1 cellular context compared by ENCODE assay signal in the genomic region with DNA sequence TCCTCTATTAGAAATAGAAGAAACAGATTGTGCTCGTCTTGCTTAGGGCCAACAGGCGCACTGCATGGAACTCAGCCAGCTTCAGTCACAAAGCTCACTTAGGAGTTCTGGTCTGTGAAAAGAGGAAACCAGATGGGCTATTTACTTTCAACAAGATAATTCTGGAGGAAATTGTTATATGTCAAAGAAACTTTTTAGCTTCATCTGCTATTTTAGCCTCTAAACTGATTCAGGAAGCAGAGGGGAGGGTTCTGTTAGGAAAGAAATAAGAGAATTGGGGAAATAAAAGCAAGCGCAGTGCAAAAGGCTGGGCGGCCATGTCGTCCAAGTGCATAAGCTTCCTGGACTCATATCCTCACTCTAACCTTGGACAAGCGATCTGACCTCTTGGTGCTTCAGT.
TF ChIP-seq lines count a peak whose summit lies in the region.

No MANE protein-coding gene starts in this region.

TF ChIP-seq in GM23338, 12 proteins besides CTCF, POLR2A, EP300 and RAD21 (continued from another document):
- TF ChIP-seq, protein P1, sequence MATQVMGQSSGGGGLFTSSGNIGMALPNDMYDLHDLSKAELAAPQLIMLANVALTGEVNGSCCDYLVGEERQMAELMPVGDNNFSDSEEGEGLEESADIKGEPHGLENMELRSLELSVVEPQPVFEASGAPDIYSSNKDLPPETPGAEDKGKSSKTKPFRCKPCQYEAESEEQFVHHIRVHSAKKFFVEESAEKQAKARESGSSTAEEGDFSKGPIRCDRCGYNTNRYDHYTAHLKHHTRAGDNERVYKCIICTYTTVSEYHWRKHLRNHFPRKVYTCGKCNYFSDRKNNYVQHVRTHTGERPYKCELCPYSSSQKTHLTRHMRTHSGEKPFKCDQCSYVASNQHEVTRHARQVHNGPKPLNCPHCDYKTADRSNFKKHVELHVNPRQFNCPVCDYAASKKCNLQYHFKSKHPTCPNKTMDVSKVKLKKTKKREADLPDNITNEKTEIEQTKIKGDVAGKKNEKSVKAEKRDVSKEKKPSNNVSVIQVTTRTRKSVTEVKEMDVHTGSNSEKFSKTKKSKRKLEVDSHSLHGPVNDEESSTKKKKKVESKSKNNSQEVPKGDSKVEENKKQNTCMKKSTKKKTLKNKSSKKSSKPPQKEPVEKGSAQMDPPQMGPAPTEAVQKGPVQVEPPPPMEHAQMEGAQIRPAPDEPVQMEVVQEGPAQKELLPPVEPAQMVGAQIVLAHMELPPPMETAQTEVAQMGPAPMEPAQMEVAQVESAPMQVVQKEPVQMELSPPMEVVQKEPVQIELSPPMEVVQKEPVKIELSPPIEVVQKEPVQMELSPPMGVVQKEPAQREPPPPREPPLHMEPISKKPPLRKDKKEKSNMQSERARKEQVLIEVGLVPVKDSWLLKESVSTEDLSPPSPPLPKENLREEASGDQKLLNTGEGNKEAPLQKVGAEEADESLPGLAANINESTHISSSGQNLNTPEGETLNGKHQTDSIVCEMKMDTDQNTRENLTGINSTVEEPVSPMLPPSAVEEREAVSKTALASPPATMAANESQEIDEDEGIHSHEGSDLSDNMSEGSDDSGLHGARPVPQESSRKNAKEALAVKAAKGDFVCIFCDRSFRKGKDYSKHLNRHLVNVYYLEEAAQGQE (IDR thresholded peaks at IDR 0.05; ENCODE audit: unreplicated experiment): no peak
- no peak for TF ChIP-seq EZH2 (IDR thresholded peaks at IDR 0.05; ENCODE audit: low read depth, unreplicated experiment)
- TF ChIP-seq ZNF114 (CRISPR knock-in tag; IDR thresholded peaks at IDR 0.05): no peak
- TF ChIP-seq STAT1 (IDR thresholded peaks at IDR 0.05; ENCODE audit: unreplicated experiment): no peak
- TF ChIP-seq, protein P2, sequence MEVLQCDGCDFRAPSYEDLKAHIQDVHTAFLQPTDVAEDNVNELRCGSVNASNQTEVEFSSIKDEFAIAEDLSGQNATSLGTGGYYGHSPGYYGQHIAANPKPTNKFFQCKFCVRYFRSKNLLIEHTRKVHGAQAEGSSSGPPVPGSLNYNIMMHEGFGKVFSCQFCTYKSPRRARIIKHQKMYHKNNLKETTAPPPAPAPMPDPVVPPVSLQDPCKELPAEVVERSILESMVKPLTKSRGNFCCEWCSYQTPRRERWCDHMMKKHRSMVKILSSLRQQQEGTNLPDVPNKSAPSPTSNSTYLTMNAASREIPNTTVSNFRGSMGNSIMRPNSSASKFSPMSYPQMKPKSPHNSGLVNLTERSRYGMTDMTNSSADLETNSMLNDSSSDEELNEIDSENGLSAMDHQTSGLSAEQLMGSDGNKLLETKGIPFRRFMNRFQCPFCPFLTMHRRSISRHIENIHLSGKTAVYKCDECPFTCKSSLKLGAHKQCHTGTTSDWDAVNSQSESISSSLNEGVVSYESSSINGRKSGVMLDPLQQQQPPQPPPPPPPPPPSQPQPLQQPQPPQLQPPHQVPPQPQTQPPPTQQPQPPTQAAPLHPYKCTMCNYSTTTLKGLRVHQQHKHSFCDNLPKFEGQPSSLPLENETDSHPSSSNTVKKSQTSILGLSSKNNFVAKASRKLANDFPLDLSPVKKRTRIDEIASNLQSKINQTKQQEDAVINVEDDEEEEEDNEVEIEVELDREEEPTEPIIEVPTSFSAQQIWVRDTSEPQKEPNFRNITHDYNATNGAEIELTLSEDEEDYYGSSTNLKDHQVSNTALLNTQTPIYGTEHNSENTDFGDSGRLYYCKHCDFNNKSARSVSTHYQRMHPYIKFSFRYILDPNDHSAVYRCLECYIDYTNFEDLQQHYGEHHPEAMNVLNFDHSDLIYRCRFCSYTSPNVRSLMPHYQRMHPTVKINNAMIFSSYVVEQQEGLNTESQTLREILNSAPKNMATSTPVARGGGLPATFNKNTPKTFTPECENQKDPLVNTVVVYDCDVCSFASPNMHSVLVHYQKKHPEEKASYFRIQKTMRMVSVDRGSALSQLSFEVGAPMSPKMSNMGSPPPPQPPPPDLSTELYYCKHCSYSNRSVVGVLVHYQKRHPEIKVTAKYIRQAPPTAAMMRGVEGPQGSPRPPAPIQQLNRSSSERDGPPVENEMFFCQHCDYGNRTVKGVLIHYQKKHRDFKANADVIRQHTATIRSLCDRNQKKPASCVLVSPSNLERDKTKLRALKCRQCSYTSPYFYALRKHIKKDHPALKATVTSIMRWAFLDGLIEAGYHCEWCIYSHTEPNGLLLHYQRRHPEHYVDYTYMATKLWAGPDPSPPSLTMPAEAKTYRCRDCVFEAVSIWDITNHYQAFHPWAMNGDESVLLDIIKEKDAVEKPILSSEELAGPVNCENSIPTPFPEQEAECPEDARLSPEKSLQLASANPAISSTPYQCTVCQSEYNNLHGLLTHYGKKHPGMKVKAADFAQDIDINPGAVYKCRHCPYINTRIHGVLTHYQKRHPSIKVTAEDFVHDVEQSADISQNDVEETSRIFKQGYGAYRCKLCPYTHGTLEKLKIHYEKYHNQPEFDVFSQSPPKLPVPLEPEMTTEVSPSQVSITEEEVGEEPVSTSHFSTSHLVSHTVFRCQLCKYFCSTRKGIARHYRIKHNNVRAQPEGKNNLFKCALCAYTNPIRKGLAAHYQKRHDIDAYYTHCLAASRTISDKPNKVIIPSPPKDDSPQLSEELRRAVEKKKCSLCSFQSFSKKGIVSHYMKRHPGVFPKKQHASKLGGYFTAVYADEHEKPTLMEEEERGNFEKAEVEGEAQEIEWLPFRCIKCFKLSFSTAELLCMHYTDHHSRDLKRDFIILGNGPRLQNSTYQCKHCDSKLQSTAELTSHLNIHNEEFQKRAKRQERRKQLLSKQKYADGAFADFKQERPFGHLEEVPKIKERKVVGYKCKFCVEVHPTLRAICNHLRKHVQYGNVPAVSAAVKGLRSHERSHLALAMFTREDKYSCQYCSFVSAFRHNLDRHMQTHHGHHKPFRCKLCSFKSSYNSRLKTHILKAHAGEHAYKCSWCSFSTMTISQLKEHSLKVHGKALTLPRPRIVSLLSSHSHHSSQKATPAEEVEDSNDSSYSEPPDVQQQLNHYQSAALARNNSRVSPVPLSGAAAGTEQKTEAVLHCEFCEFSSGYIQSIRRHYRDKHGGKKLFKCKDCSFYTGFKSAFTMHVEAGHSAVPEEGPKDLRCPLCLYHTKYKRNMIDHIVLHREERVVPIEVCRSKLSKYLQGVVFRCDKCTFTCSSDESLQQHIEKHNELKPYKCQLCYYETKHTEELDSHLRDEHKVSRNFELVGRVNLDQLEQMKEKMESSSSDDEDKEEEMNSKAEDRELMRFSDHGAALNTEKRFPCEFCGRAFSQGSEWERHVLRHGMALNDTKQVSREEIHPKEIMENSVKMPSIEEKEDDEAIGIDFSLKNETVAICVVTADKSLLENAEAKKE (CRISPR knock-in tag; IDR thresholded peaks at IDR 0.05): no peak
- no peak for TF ChIP-seq NANOG (IDR thresholded peaks at IDR 0.05; ENCODE audit: borderline replicate concordance)
TF ChIP-seq in GM23338: peak in this region for 0.
